ENCODE assay signal across 13 cellular contexts in the genomic region with DNA sequence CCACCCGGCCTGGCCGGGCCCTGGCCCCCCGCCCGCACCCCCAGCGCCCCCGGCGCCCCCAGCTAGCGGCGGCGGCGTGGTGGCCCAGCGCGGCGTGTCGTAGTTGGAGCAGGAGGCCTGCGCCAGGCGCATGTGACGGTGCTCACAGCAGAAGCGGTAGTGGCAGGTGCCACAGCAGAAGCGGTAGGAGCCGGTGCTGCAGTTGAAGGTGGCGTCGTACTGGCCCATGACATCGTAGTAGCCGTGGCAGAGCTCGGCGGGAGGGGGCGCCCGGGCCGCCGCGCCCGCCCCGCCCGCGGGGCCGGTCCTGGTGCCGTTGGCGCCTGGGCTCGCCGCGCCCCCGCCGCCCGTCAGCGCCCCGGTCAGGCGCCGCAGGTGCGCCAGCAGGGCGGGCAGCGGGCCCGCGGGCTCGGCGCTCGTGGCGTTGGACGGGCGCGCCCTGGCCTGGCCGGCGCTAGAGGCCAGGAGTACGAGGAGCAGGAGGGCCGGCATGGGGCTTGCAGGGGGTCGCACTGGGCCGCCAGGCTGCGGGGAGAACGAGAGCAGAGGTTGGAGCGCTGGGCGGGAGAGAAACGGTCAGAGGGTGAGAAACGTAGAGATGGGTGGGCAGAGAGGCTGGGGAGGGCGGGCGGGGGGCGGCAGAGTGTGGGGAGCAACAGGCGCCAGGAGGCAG. TPM values are rescaled to one million over a fixed set of nuclear protein-coding genes. Genes with fewer than 3 reads are reported as not detected.
A peak's percentile ranks its signal among the peaks of the same experiment; 100 is the strongest.
DNase-seq lines count a peak whose midpoint lies in the region; ATAC-seq, FAIRE-seq and TF ChIP-seq lines count a peak whose summit lies in the region.
"Had no signal": no experiment of that assay in that cellular context is flagged by ENCODE, and none has a peak within 500 bp of the region (broad histone marks: within the 10 kb centered on the region; RNA-seq: fewer than 3 reads in every experiment).

No MANE protein-coding gene starts in this region.

- H3K4me1 ChIP-seq in mammary epithelial cell (ENCODE audit: insufficient read depth, low read length) (peaks cover 21% of the 10 kb centered on the region), suprapubic skin (peaks cover 37% of the 10 kb centered on the region), foreskin keratinocyte (peaks cover 6% of the 10 kb centered on the region)

- TF ChIP-seq EP300 in suprapubic skin (IDR thresholded peaks at IDR 0.05) = no peak

- H3K27ac ChIP-seq in mammary epithelial cell (ENCODE audit: insufficient read depth, low read depth, low read length) (no peak overlapping the region), suprapubic skin (no peak overlapping the region), foreskin keratinocyte (no peak overlapping the region)
- H3K27ac ChIP-seq: esophagus squamous epithelium, skin epidermis had no signal

- CTCF ChIA-PET in mammary epithelial cell (lab: Charles Lee; ENCODE audit: low non-redundant PET) = interaction anchor here (0.7 kb wide), 1 partner anchor 61 kb away, joined by 3 read pairs; no protein-coding TSS in a partner anchor

- in situ Hi-C loops in T47D (cut with HindIII; ENCODE audit: low pct_unique_long_range_greater_than_20kb, low sequenced_read_pairs) = no loop called here
- in situ Hi-C loops in mammary epithelial cell (cut with MboI; ENCODE audit: low sequenced_read_pairs in 2 of 2) = no loop called here

- H3K9me3 ChIP-seq in mammary epithelial cell (replicated peaks; ENCODE audit: insufficient read depth, low read length) (no peaks in the 10 kb centered on the region), suprapubic skin (no peaks in the 10 kb centered on the region)
- H3K9me3 ChIP-seq: esophagus squamous epithelium had no signal

- dilution Hi-C loops in mammary epithelial cell (cut with HindIII; ENCODE audit: low sequenced_read_pairs) = no loop called here

- H3K9me3 Mint-ChIP-seq in effector memory CD8-positive, alpha-beta T cell = no peaks in the 10 kb centered on the region
- peaks cover 13% of the 10 kb centered on the region for H3K9me3 Mint-ChIP-seq in nephron progenitor cell
- H3K9me3 Mint-ChIP-seq: activated T-helper 17 cell treated with anti-CD3 and anti-CD28 coated beads, Interleukin-2, amount 50 U/mL, for 72 hours had no signal

- peaks cover 72 to 74% of the 10 kb centered on the region in 2 donors for H3K27me3 Mint-ChIP-seq in effector memory CD8-positive, alpha-beta T cell
- H3K27me3 Mint-ChIP-seq in nephron progenitor cell (ENCODE audit: low read depth, poor library complexity) = no peaks in the 10 kb centered on the region

- no peak for FAIRE-seq in RCC 7860 (lab: Jason Lieb, UNC)

- H3K4me3 ChIP-seq in mammary epithelial cell (replicated peaks in 1 of 3; ENCODE audit: insufficient read depth in 1 of 3, low read depth in 2 of 3, low read length in 3 of 3) (no peak overlapping the region), suprapubic skin (peak overlapping the region; percentile 23)

- H2AFZ ChIP-seq in mammary epithelial cell (ENCODE audit: low read depth, low read length) = no peak overlapping the region

- H3K27ac Mint-ChIP-seq in effector memory CD8-positive, alpha-beta T cell = no peak overlapping the region
- H3K27ac Mint-ChIP-seq in nephron progenitor cell = no peak overlapping the region
- H3K27ac Mint-ChIP-seq: activated T-helper 17 cell treated with anti-CD3 and anti-CD28 coated beads, Interleukin-2, amount 50 U/mL, for 72 hours had no signal

- H3K36me3 ChIP-seq in mammary epithelial cell (ENCODE audit: insufficient read depth, low read length) = no peaks in the 10 kb centered on the region
- H3K36me3 ChIP-seq in suprapubic skin = no peaks in the 10 kb centered on the region
- H3K36me3 ChIP-seq: esophagus squamous epithelium had no signal

- no peak for TF ChIP-seq CTCF in mammary epithelial cell (conservative IDR thresholded peaks at IDR 0.05 in 1 of 2, IDR thresholded peaks at IDR 0.05 in 1 of 2; ENCODE audit: extremely low read depth in 1 of 2, insufficient read depth in 1 of 2, low read depth in 1 of 2, low read length in 2 of 2)
- TF ChIP-seq CTCF in suprapubic skin (IDR thresholded peaks at IDR 0.05) = no peak
- no peak for TF ChIP-seq CTCF in nephron progenitor cell (IDR thresholded peaks at IDR 0.05)
- no peak for TF ChIP-seq CTCF in foreskin keratinocyte (conservative IDR thresholded peaks at IDR 0.05)

- intact Hi-C loops in mammary epithelial cell (cut with micrococcal nuclease) = no loop called here

- H3K4me2 ChIP-seq in mammary epithelial cell (ENCODE audit: insufficient read depth, low read depth, low read length) = no peak overlapping the region

- DNase-seq in T47D (ENCODE audit: low read depth in 1 of 2, low spot score in 1 of 2) (peak; percentile 55 to 65), mammary epithelial cell (no peak), NCI-H2171 treated with DMSO at 0.1 percent for 48 hours (lab: John Stamatoyannopoulos, UW) (peak; percentile 53), suprapubic skin (ENCODE audit: low spot score in 2 of 2) (no peak), nephron progenitor cell (no peak), RCC 7860 (ENCODE audit: low spot score) (no peak), foreskin keratinocyte (no peak)
- no peak for DNase-seq in effector memory CD8-positive, alpha-beta T cell
- DNase-seq: esophagus squamous epithelium, immature natural killer cell had no signal

- H3K36me3 Mint-ChIP-seq in effector memory CD8-positive, alpha-beta T cell (ENCODE audit: insufficient read depth) = peaks cover 3% of the 10 kb centered on the region
- no peaks in the 10 kb centered on the region for H3K36me3 Mint-ChIP-seq in nephron progenitor cell (ENCODE audit: low read depth)

- peaks cover 31% of the 10 kb centered on the region for H3K27me3 ChIP-seq in mammary epithelial cell (ENCODE audit: insufficient read depth, low read length)
- peaks cover 89% of the 10 kb centered on the region for H3K27me3 ChIP-seq in suprapubic skin
- peaks cover 62% of the 10 kb centered on the region for H3K27me3 ChIP-seq in foreskin keratinocyte

- ATAC-seq in effector memory CD8-positive, alpha-beta T cell (replicated peaks) = peak; percentile 65
- no peak for ATAC-seq in foreskin keratinocyte

- H3K79me2 ChIP-seq in mammary epithelial cell (ENCODE audit: insufficient read depth, low read length) = no peaks in the 10 kb centered on the region

- H3K9ac ChIP-seq in mammary epithelial cell (ENCODE audit: insufficient read depth, low read length) = no peak overlapping the region

- peak overlapping the region in 1 of 2 donors; percentile 20 for H3K4me3 Mint-ChIP-seq in effector memory CD8-positive, alpha-beta T cell
- H3K4me3 Mint-ChIP-seq in nephron progenitor cell = no peak overlapping the region

- BruUV-seq in mammary epithelial cell (replicated peaks; lab: Mats Ljungman, UMichigan) = no TSS peak

- 7% methylated on average over 26 of the region's 77 CpGs for WGBS in mammary epithelial cell (ENCODE audit: low coverage, missing lambda C conversion rate)
- 2% methylated on average over 12 of the region's 77 CpGs for WGBS in suprapubic skin

- TF ChIP-seq POLR2A in suprapubic skin (IDR thresholded peaks at IDR 0.05) = no peak

- H3K4me1 Mint-ChIP-seq in effector memory CD8-positive, alpha-beta T cell (ENCODE audit: low read depth in 2 of 2) = peaks cover 10 to 15% of the 10 kb centered on the region in 2 donors
- H3K4me1 Mint-ChIP-seq in nephron progenitor cell = peaks cover 24% of the 10 kb centered on the region

- no peaks in the 10 kb centered on the region for H4K20me1 ChIP-seq in mammary epithelial cell (ENCODE audit: insufficient read depth, low read length)

RNA-seq across cellular contexts. Expression of a gene that starts 0.6 kb away (rescaled TPM):
- total RNA-seq in mammary epithelial cell (under 1 TPM in 1 of 2 donors, not detected in 1; 0.05 TPM), suprapubic skin (under 1 TPM in 2 of 4 donors, not detected in 2; 0.08 to 0.26 TPM), foreskin keratinocyte (not detected in 2 replicates)
- polyA plus RNA-seq in mammary epithelial cell (not detected), foreskin keratinocyte (not detected in 2 replicates)
- not detected for polyA minus RNA-seq in mammary epithelial cell
- total RNA-seq: esophagus squamous epithelium, M059J had no signal
- polyA plus RNA-seq: immature natural killer cell had no signal

RNA-seq across cellular contexts. Expression of a gene that starts 18.9 kb away (rescaled TPM):
- total RNA-seq in mammary epithelial cell (10 to 100 TPM; 38.9 to 65.0 TPM), suprapubic skin (10 to 100 TPM; 44.7 to 97.2 (median 87.5) TPM), foreskin keratinocyte (58.2 and 59.0 TPM in 2 replicates)
- polyA plus RNA-seq in mammary epithelial cell (55.7 TPM), foreskin keratinocyte (76.4 and 81.3 TPM in 2 replicates)
- 17.0 TPM for polyA minus RNA-seq in mammary epithelial cell

RNA-seq across cellular contexts. Expression of a gene that starts 22.0 kb away (rescaled TPM):
- total RNA-seq in mammary epithelial cell (not detected), suprapubic skin (not detected), foreskin keratinocyte (not detected in 2 replicates)
- polyA plus RNA-seq in mammary epithelial cell (not detected), foreskin keratinocyte (not detected in 2 replicates)
- not detected for polyA minus RNA-seq in mammary epithelial cell
- total RNA-seq: activated T-helper 17 cell treated with anti-CD3 and anti-CD28 coated beads, Interleukin-2, amount 50 U/mL, for 72 hours; esophagus squamous epithelium; M059J had no signal
- polyA plus RNA-seq: immature natural killer cell had no signal

RNA-seq across cellular contexts. Expression of a gene that starts 33.9 kb away (rescaled TPM):
- total RNA-seq in mammary epithelial cell = 1 to 10 TPM; 2.7 to 10.0 TPM
- 1.7 TPM for polyA plus RNA-seq in mammary epithelial cell
- 0.62 TPM for polyA minus RNA-seq in mammary epithelial cell
- total RNA-seq in suprapubic skin = 10 to 100 TPM; 17.3 to 22.9 (median 19.8) TPM
- total RNA-seq in foreskin keratinocyte = 3.9 and 4.4 TPM in 2 replicates
- polyA plus RNA-seq in foreskin keratinocyte = 3.5 and 4.8 TPM in 2 replicates

RNA-seq across cellular contexts. Expression of a gene that starts 34.9 kb away (rescaled TPM):
- total RNA-seq in mammary epithelial cell (100 to 1,000 TPM in 1 of 2 donors, 10 to 100 TPM in 1; 40.0 to 204 TPM), suprapubic skin (10 to 100 TPM in 2 of 4 donors, 1 to 10 TPM in 2; 7.4 to 17.0 (median 12.2) TPM), foreskin keratinocyte (99.3 and 138 TPM in 2 replicates)
- polyA plus RNA-seq in mammary epithelial cell (108 TPM), foreskin keratinocyte (188 and 240 TPM in 2 replicates)
- 113 TPM for polyA minus RNA-seq in mammary epithelial cell

Comparison
In these comparisons a context has a peak if more than half of its experiments do, and no peak if none do; other contexts are left out.
1. DNase-seq: peak in T47D (2 of 2) and NCI-H2171 treated with DMSO at 0.1 percent for 48 hours (single experiment); none in mammary epithelial cell (single experiment), effector memory CD8-positive, alpha-beta T cell (0 of 3), suprapubic skin (0 of 2), nephron progenitor cell (single experiment), RCC 7860 (single experiment) and foreskin keratinocyte (0 of 2).